19 cellular contexts compared by ENCODE assay signal in the genomic region with DNA sequence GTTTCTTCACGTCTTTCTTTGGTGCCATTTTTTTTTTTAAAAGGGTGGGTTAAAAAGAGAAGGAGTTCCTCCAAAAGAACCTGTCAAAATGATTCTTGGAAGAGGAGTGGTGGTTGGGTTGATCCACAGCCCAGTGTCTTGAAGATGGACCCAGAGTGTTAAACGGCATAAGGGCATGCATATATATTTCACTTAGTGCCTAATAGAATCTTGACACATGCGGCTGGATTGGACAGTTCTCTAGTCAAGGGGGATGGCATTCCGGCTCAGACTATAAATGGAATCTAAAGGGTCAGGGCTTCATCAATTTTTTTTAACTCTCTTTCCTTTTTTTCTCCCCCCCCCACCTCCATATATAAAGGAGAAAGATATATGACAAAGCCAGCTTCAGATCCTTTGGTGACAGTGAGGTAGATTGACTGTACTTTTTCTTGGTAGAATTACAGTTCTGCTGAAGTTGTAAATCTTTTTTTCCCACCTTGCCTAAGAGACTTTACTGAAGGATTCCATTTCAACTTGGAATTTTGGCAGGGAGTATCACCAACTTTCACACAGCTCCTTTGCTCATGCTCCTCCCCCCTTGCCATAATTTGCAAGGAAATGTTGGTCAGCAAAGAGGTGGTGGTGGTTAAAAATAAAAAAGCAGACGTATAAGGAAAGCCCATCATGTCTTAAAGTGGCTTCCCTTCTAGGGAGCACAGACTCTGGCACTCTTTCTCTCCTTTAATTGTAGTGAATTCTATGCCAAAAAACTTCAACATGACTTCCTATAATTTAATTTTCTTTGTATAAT. TPM values are rescaled to one million over a fixed set of nuclear protein-coding genes. Genes with fewer than 3 reads are reported as not detected.
DNase-seq lines count a peak whose midpoint lies in the region; ATAC-seq, FAIRE-seq and TF ChIP-seq lines count a peak whose summit lies in the region.
"Had no signal": no experiment of that assay in that cellular context is flagged by ENCODE, and none has a peak within 500 bp of the region (broad histone marks: within the 10 kb centered on the region; RNA-seq: fewer than 3 reads in every experiment).

A gene (minus strand): TSS at position 160 of the 793 bp plus-strand sequence. CDS start 132 bp downstream, at position 28.

- no peak for FAIRE-seq in H1 (lab: Jason Lieb, UNC)
- FAIRE-seq: A204.1, G401.6, GM12892 had no signal

- H3K14ac ChIP-seq in H1 (ENCODE audit: insufficient read length): no peak within 1 kb of the TSS

- no peak for TF ChIP-seq CTCF in H1 (IDR thresholded peaks at IDR 0.05; ENCODE audit: control extremely low read depth in 1 of 3, insufficient read depth in 1 of 3, low read depth in 1 of 3, low read length in 3 of 3)
- TF ChIP-seq CTCF in psoas muscle (IDR thresholded peaks at IDR 0.05): no peak

- H3K9me3 ChIP-seq in H1 (ENCODE audit: insufficient read depth in 2 of 2, low read depth in 1 of 2, low read length in 1 of 2) (no peaks in the 10 kb centered on the region), psoas muscle (no peaks in the 10 kb centered on the region)
- H3K9me3 ChIP-seq: BE2C, HAP-1 had no signal

- intact Hi-C loops in psoas muscle (cut with DNase I): no loop called here

- H4K91ac ChIP-seq in H1 (replicated peaks; ENCODE audit: insufficient read length, low read length): no peak within 1 kb of the TSS

- H2BK120ac ChIP-seq in H1 (replicated peaks; ENCODE audit: low read depth, low read length): no peak within 1 kb of the TSS

- H3K79me1 ChIP-seq in H1 (ENCODE audit: low read depth, low read length): no peaks in the 10 kb centered on the region

- H3K4ac ChIP-seq in H1 (replicated peaks; ENCODE audit: insufficient read length, low read depth, low read length): no peak within 1 kb of the TSS

- H4K5ac ChIP-seq in H1 (ENCODE audit: insufficient read length, low read depth, low read length): no peak within 1 kb of the TSS

- H3K36me3 ChIP-seq in H1 (ENCODE audit: control insufficient read depth in 2 of 4, insufficient read depth in 4 of 4, low read length in 3 of 4) (no peaks in the 10 kb centered on the region), psoas muscle (ENCODE audit: insufficient read depth in 1 of 2, low read depth in 1 of 2) (no peaks in the 10 kb centered on the region)
- H3K36me3 ChIP-seq: BE2C, HAP-1 had no signal

- H3K27ac ChIP-seq in H1 (ENCODE audit: low read depth, low read length): no peak within 1 kb of the TSS
- peak within 1 kb of the TSS; percentile 85 for H3K27ac ChIP-seq in psoas muscle
- H3K27ac ChIP-seq: C4-2B had no signal

- no peak within 1 kb of the TSS for H3K18ac ChIP-seq in H1 (ENCODE audit: extremely low read depth, low read length)

- H4K8ac ChIP-seq in H1 (ENCODE audit: extremely low read depth, insufficient read depth, low read length): 0 out of 2 replicates have a peak within 1 kb of the TSS, but pooled peaks have one; percentile 35

- no peaks in the 10 kb centered on the region for H3K79me2 ChIP-seq in H1 (ENCODE audit: control insufficient read depth in 1 of 2, insufficient read depth in 2 of 2, low read length in 2 of 2)

- ATAC-seq in psoas muscle: peak; percentile 74 to 81 (median 78)
- ATAC-seq in GM21423 (IDR thresholded peaks at IDR 0.05; ENCODE audit: unreplicated experiment): no peak

- no peaks in the 10 kb centered on the region for H4K20me1 ChIP-seq in H1 (replicated peaks in 1 of 2; ENCODE audit: control insufficient read depth in 1 of 2, insufficient read depth in 2 of 2, low read length in 2 of 2)

- DNase-seq in RPMI8226: peak; percentile 15
- no peak for DNase-seq in H1 (ENCODE audit: low read depth in 1 of 2, low spot score in 2 of 2)
- no peak for DNase-seq in psoas muscle
- DNase-seq in stimulated activated CD4-positive, alpha-beta T cell treated with anti-CD3 and anti-CD28 coated beads, Interleukin-4, amount 100 ng/mL, for 4 hours: no peak
- DNase-seq in GDM1 (lab: John Stamatoyannopoulos, UW): no peak
- no peak for DNase-seq in superior temporal gyrus (ENCODE audit: extremely low spot score)
- DNase-seq: BE2C; CD4-positive, alpha-beta memory T cell; DMS79 treated with DMSO at 0.1 percent for 48 hours; EL; GOT3 had no signal

- H2AFZ ChIP-seq in H1 (ENCODE audit: low read length): no peak within 1 kb of the TSS; the same call in 1 of the 2 replicates

- CTCF ChIA-PET in H1 (lab: Charles Lee; ENCODE audit: partially characterized antibody): no interaction called here

- TF ChIP-seq EP300 in H1 (IDR thresholded peaks at IDR 0.05; ENCODE audit: borderline replicate concordance in 1 of 2, low read depth in 2 of 2, low read length in 2 of 2): no peak

- no peak within 1 kb of the TSS for H3K4me3 ChIP-seq in H1 (ENCODE audit: extremely low read depth in 1 of 4, insufficient read depth in 2 of 4, low read depth in 3 of 4, low read length in 4 of 4)
- peak within 1 kb of the TSS; percentile 65 for H3K4me3 ChIP-seq in psoas muscle
- H3K4me3 ChIP-seq: HAP-1 had no signal

- whole genome bisulfite sequencing in H1 (ENCODE audit: extremely low coverage in 1 of 2, insufficient coverage in 1 of 2, insufficient read length in 1 of 2, insufficient replicate concordance in 2 of 2, low coverage in 1 of 2, low lambda C conversion rate in 2 of 2, missing lambda C conversion rate in 1 of 2), 2 experiments: 86% methylated on average over 5 of the region's 5 CpGs; no CpG with 5 or more reads in 1 of the 2 experiments
- WGBS in psoas muscle, 3 donors: 18 to 36% (median 27%) methylated on average over 5 of the region's 5 CpGs

- no peak within 1 kb of the TSS for H2BK15ac ChIP-seq in H1 (ENCODE audit: low read length)

- no peak within 1 kb of the TSS for H2BK5ac ChIP-seq in H1 (ENCODE audit: low read depth, low read length)

- no peak within 1 kb of the TSS for H3K56ac ChIP-seq in H1 (replicated peaks; ENCODE audit: insufficient read length, low read depth, low read length)

- TF ChIP-seq RAD21 in H1 (IDR thresholded peaks at IDR 0.05 in 1 of 2, conservative IDR thresholded peaks at IDR 0.05 in 1 of 2; ENCODE audit: low read depth in 2 of 2, low read length in 2 of 2): no peak

- POLR2A ChIA-PET in H1 (lab: Charles Lee; ENCODE audit: partially characterized antibody): interaction anchor here (0.6 kb wide), 1 partner anchor 311 kb away, joined by 3 read pairs; no protein-coding TSS in a partner anchor

- no peak within 1 kb of the TSS for H3K9ac ChIP-seq in H1 (replicated peaks in 1 of 4; ENCODE audit: extremely low read depth in 1 of 4, low read depth in 3 of 4, low read length in 3 of 4)

- H3K27me3 ChIP-seq in H1 (replicated peaks in 1 of 4; ENCODE audit: control insufficient read depth in 3 of 4, extremely low read depth in 1 of 4, insufficient read depth in 3 of 4, low read length in 3 of 4): no peaks in the 10 kb centered on the region
- no peaks in the 10 kb centered on the region for H3K27me3 ChIP-seq in psoas muscle (ENCODE audit: insufficient read depth in 3 of 3, low read length in 2 of 3)
- H3K27me3 ChIP-seq: BE2C had no signal

- H3K4me2 ChIP-seq in H1 (ENCODE audit: insufficient read depth in 1 of 2, low read depth in 2 of 2, low read length in 2 of 2): no peak within 1 kb of the TSS

- H3K23me2 ChIP-seq in H1 (ENCODE audit: low read depth, low read length): no peaks in the 10 kb centered on the region

- H3K4me1 ChIP-seq in H1 (replicated peaks in 1 of 4; ENCODE audit: control insufficient read depth in 3 of 4, insufficient read depth in 4 of 4, low read length in 3 of 4) (no peaks in the 10 kb centered on the region), psoas muscle (peaks cover 31% of the 10 kb centered on the region)
- H3K4me1 ChIP-seq: BE2C, HAP-1 had no signal

- TF ChIP-seq POLR2A in H1 (IDR thresholded peaks at IDR 0.05; ENCODE audit: control extremely low read depth in 1 of 2, low read depth in 2 of 2, low read length in 2 of 2): no peak

- H2AK5ac ChIP-seq in H1 (ENCODE audit: low read depth, low read length): no peak within 1 kb of the TSS

- H3K23ac ChIP-seq in H1 (ENCODE audit: insufficient read length): no peak within 1 kb of the TSS

- no peak within 1 kb of the TSS for H2BK20ac ChIP-seq in H1 (ENCODE audit: low read length)

- no peak within 1 kb of the TSS for H2BK12ac ChIP-seq in H1 (ENCODE audit: low read depth, low read length)

TF ChIP-seq in H1, 55 proteins besides CTCF, POLR2A, EP300 and RAD21:
- TF ChIP-seq RXRA (IDR thresholded peaks at IDR 0.05; ENCODE audit: insufficient read depth, low read depth, low read length) (no peak), SIX5 (IDR thresholded peaks at IDR 0.05; ENCODE audit: low read depth, low read length) (no peak), NRF1 (IDR thresholded peaks at IDR 0.05; ENCODE audit: low read depth, low read length) (no peak), CHD1 (IDR thresholded peaks at IDR 0.05; ENCODE audit: low read depth, low read length) (no peak), NANOG (IDR thresholded peaks at IDR 0.05; ENCODE audit: insufficient read depth, low read depth, low read length, poor library complexity, severe bottlenecking) (no peak), BACH1 (IDR thresholded peaks at IDR 0.05; ENCODE audit: low read length) (no peak), TCF12 (IDR thresholded peaks at IDR 0.05; ENCODE audit: low read depth, low read length) (no peak), SIN3A (conservative IDR thresholded peaks at IDR 0.05 in 1 of 2, IDR thresholded peaks at IDR 0.05 in 1 of 2; ENCODE audit: low read depth in 1 of 2, low read length in 2 of 2) (no peak), HDAC6 (IDR thresholded peaks at IDR 0.05; ENCODE audit: low read depth, low read length) (no peak), CBX5 (IDR thresholded peaks at IDR 0.05; ENCODE audit: low read depth, low read length) (no peak), CREB1 (IDR thresholded peaks at IDR 0.05) (no peak), TEAD4 (IDR thresholded peaks at IDR 0.05; ENCODE audit: low read depth, low read length) (no peak)

RNA-seq across cellular contexts. Expression of the gene that starts here (rescaled TPM):
- total RNA-seq in H1 (2021; fragmentation: NEBNext Ultra II Directional; extraction: Animal tissue kit (Norgen Biotek cat#: 25700)): not detected in 2 replicates
- polyA plus RNA-seq in H1 (2011; rRNA removed): not detected in 2 replicates
- not detected for polyA plus RNA-seq in H1 (2011; cell fraction: cytosol; rRNA removed)
- polyA plus RNA-seq in H1 (2011; cell fraction: nucleus; rRNA removed): not detected
- polyA plus RNA-seq in H1 (2012, experiment 1 of 2): not detected in 4 replicates
- not detected for polyA plus RNA-seq in H1 (2012, experiment 2 of 2)
- not detected for polyA plus RNA-seq in H1 (2013, experiment 1 of 2)
- polyA plus RNA-seq in H1 (2013, experiment 2 of 2): not detected
- polyA minus RNA-seq in H1 (2011; rRNA and poly(A)+ RNA removed): not detected in 2 replicates
- polyA minus RNA-seq in H1 (2011; cell fraction: cytosol; rRNA and poly(A)+ RNA removed): not detected
- not detected for polyA minus RNA-seq in H1 (2011; cell fraction: nucleus; rRNA and poly(A)+ RNA removed)
- total RNA-seq in psoas muscle: 1,000 to 10,000 TPM; 2,801 to 9,971 (median 3,746) TPM
- 1,000 to 10,000 TPM; 2,439 to 6,609 (median 5,589) TPM for polyA plus RNA-seq in psoas muscle
- total RNA-seq: CD4-positive, alpha-beta memory T cell; HT1080 had no signal
- polyA plus RNA-seq: AG04450; CD4-positive, alpha-beta memory T cell had no signal

Comparison
In these comparisons a context has a peak if more than half of its experiments do, and no peak if none do; other contexts are left out.
1. RNA of the gene that starts here (total RNA-seq): 2,801 to 9,971 TPM in psoas muscle; not detected in H1; every median in the first group is over 1,000 times any median in the second.
2. RNA of the gene that starts here (polyA plus RNA-seq): 2,439 to 6,609 TPM in psoas muscle; not detected in H1; every median in the first group is over 1,000 times any median in the second.